ENCODE assay signal across 8 cellular contexts in the genomic region with DNA sequence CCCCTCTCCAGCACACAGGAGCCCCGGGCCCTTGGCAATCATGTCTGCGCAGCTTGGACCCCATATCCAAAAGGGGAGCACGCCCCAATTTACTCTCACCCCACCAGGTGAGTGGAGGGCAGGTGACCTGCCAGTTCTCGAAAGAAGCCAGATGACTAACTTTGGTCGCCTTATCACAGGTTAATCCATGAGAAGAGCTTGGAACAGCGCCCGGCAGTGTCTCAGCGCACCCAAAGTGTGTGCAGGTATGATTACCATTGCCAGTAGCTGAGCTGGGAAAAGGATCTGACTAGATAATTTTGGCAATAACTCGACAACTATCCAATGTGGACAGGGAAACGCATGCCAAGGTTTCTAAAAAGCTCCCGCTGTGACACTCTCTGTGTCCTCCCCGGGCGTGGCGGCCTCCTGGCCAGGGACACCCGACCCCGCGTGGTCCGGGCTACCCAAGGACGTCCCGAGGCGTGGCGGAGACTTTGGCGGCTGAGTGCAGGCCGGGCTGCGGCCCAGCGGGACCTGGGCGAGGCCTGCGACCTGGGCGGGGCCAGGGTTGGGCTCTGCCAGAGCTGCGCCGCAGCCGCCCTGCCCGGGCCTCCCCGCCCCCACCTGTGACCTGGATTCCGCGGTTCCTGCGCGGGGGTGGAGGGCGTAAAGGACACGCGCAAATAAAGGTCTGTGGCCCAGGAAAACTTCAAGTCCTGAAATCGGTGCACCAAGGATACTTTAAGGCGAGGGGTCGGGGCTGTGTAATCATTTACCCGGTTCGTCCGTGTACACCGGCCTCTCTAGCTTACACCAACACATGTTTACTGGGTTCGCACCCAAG. TPM values are rescaled to one million over a fixed set of nuclear protein-coding genes. Genes with fewer than 3 reads are reported as not detected.
DNase-seq lines count a peak whose midpoint lies in the region; ATAC-seq and TF ChIP-seq lines count a peak whose summit lies in the region.

No MANE protein-coding gene starts in this region.

- WGBS in ovary, 3 donors, result 21 to 25% (median 22%) methylated on average over 43 to 49 of the region's 49 CpGs

- H3K4me3 Mint-ChIP-seq in osteocyte (ENCODE audit: unreplicated experiment), result no peak overlapping the region

- ATAC-seq in HG03469 (IDR thresholded peaks at IDR 0.05; ENCODE audit: unreplicated experiment), result peak; percentile 58

- H3K4me1 ChIP-seq in ovary (ENCODE audit: insufficient read depth), result no peaks in the 10 kb centered on the region

- no peaks in the 10 kb centered on the region for H3K9me3 ChIP-seq in ovary

- intact Hi-C loops in head of caudate nucleus (cut with DNase I) (no loop called here), ovary (cut with DNase I) (no loop called here)

- no peaks in the 10 kb centered on the region for H3K9me3 Mint-ChIP-seq in osteocyte (ENCODE audit: unreplicated experiment)

- no peak for DNase-seq in GM12864 (ENCODE audit: low read depth)
- peak; percentile 81 for DNase-seq in activated effector memory CD4-positive, alpha-beta T cell treated with anti-CD3 and anti-CD28 coated beads, Interleukin-2, amount 50 U/mL, for 16 hours
- DNase-seq in head of caudate nucleus, result peak in 32 of 42 donors; percentile 7 to 63 (median 38)
- peak; percentile 35 to 67 (median 50) for DNase-seq in ovary
- no peak for DNase-seq in NOMO-1 treated with dmso at 0.1 percent for 144 hours (lab: John Stamatoyannopoulos, UW; ENCODE audit: unreplicated experiment)
- DNase-seq in osteocyte (ENCODE audit: extremely low spot score, unreplicated experiment), result no peak
- DNase-seq in NOMO-1 treated with DMSO at 0.1 percent for 48 hours (lab: John Stamatoyannopoulos, UW; ENCODE audit: unreplicated experiment), result no peak

- H3K27ac ChIP-seq in ovary, result no peak overlapping the region

- no peak overlapping the region for H3K27ac Mint-ChIP-seq in osteocyte (ENCODE audit: unreplicated experiment)

- H3K36me3 Mint-ChIP-seq in osteocyte (ENCODE audit: unreplicated experiment), result no peaks in the 10 kb centered on the region

- no peak for TF ChIP-seq POLR2A in ovary (IDR thresholded peaks at IDR 0.05)

- no peaks in the 10 kb centered on the region for H3K36me3 ChIP-seq in ovary

- no peak for TF ChIP-seq CTCF in GM12864 (IDR thresholded peaks at IDR 0.05; ENCODE audit: low read depth, low read length, missing control alignments)
- no peak for TF ChIP-seq CTCF in ovary (IDR thresholded peaks at IDR 0.05)
- TF ChIP-seq CTCF in osteocyte (IDR thresholded peaks at IDR 0.05), result no peak

- TF ChIP-seq EP300 in ovary (IDR thresholded peaks at IDR 0.05), result no peak

- no peaks in the 10 kb centered on the region for H3K27me3 ChIP-seq in ovary

- no peaks in the 10 kb centered on the region for H3K27me3 Mint-ChIP-seq in osteocyte (ENCODE audit: unreplicated experiment)

- H3K4me3 ChIP-seq in GM12864 (ENCODE audit: low read depth, low read length), result peak overlapping the region; percentile 56
- peak overlapping the region; percentile 44 for H3K4me3 ChIP-seq in ovary

- H3K4me1 Mint-ChIP-seq in osteocyte (ENCODE audit: unreplicated experiment), result peaks cover 2% of the 10 kb centered on the region

RNA-seq across cellular contexts. Expression of a gene that starts 13.7 kb away (rescaled TPM):
- total RNA-seq in ovary (10 to 100 TPM; 26.0 to 33.3 (median 31.8) TPM), osteocyte (29.3 and 32.6 TPM in 2 replicates)
- 10 to 100 TPM; 15.3 to 19.0 TPM for polyA plus RNA-seq in ovary

Comparison
In these comparisons a context has a peak if more than half of its experiments do, and no peak if none do; other contexts are left out.
1. DNase-seq: peak in activated effector memory CD4-positive, alpha-beta T cell treated with anti-CD3 and anti-CD28 coated beads, Interleukin-2, amount 50 U/mL, for 16 hours (single experiment), head of caudate nucleus (32 of 42) and ovary (5 of 5); none in GM12864 (single experiment), NOMO-1 treated with dmso at 0.1 percent for 144 hours (single experiment), osteocyte (single experiment) and NOMO-1 treated with DMSO at 0.1 percent for 48 hours (single experiment).